In the genomic region with DNA sequence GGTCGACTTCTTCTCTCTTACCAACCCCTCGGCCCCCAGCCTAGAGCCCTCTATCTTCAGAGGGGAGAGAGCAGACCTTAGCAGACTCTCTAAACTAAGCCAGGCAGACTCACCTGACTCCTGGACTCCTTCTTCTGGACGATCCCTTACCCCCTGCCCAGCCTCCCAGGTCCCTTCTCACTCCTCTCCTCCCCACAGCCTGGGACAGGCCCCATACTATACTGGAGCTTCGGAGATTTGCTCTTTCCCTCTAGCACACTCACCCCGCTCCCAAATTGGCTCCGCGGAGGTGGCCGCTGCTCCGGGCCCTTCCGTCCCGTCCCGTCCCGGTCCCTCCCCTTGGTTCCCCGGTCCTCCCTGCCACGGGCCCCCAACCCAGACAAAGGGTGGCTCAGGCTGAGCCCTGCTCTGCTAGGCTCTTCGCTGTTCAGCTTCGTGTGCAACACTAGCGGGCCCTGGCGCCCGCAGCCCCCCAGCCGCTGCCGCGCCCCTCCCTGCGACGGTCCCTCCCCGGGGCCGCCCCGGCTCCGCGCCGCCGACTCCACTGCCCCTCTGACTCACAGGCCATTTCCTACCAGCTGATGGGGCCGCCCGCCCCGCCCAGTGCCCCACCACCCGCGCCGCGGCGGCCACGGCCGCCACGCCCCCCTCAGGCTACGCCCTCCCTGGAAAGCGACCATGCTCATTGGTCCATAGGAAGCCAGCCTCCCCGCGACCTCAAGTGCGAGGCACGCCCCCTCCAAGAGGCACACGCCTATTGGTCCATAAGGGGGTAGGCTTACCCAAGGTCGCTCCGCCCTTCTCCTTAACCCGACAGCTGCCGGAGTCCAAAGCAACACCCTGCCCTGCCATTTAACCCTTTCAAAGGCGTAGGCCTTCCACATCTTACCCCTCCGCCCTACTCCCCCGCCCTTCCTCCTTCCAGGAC, we compare ENCODE assay signal across 8 cellular contexts. TPM values are rescaled to one million over a fixed set of nuclear protein-coding genes. Genes with fewer than 3 reads are reported as not detected.
DNase-seq lines count a peak whose midpoint lies in the region; ATAC-seq, FAIRE-seq and TF ChIP-seq lines count a peak whose summit lies in the region.

No MANE protein-coding gene starts in this region.

- H3K27ac ChIP-seq in left ventricle myocardium inferior (replicated peaks) = peak overlapping the region; percentile 95
- H3K27ac ChIP-seq in upper lobe of right lung = peak overlapping the region; percentile 87

- no peak for TF ChIP-seq POLR2A in GM12891 (IDR thresholded peaks at IDR 0.05; ENCODE audit: low read depth, low read length)

- H3K4me3 ChIP-seq in left ventricle myocardium inferior (peak overlapping the region; percentile 93), upper lobe of right lung (peak overlapping the region; percentile 77)

- ATAC-seq in HG02870 (IDR thresholded peaks at IDR 0.05; ENCODE audit: unreplicated experiment) = peak; percentile 71
- ATAC-seq in upper lobe of right lung = peak; percentile 85

- peak; percentile 93 for DNase-seq in GM12891 (ENCODE audit: insufficient read length, low spot score)
- DNase-seq in NCI-H146 (lab: John Stamatoyannopoulos, UW) = peak; percentile 99
- peak; percentile 92 to 98 (median 95) for DNase-seq in T-helper 1 cell
- DNase-seq in amniotic stem cell (lab: John Stamatoyannopoulos, UW) = peak; percentile 98
- peak; percentile 98 for DNase-seq in left ventricle myocardium inferior
- DNase-seq in posterior vena cava (ENCODE audit: low spot score) = peak; percentile 99
- peak; percentile 98 for DNase-seq in upper lobe of right lung

- intact Hi-C loops in left ventricle myocardium inferior (cut with micrococcal nuclease) = loop anchor here (10.0 kb wide), 1 partner anchor 144 kb away; no protein-coding TSS in a partner anchor
- intact Hi-C loops in posterior vena cava (cut with DNase I) = loop anchor here in 1 of 2 donors (10.0 kb wide), 2 partner anchors 364 to 444 kb away; no protein-coding TSS in a partner anchor
- intact Hi-C loops in upper lobe of right lung (cut with DNase I) = no loop called here

- H3K9me3 ChIP-seq in left ventricle myocardium inferior (replicated peaks) (no peaks in the 10 kb centered on the region), upper lobe of right lung (no peaks in the 10 kb centered on the region)

- TF ChIP-seq CTCF in left ventricle myocardium inferior (IDR thresholded peaks at IDR 0.05; ENCODE audit: borderline replicate concordance) (no peak), upper lobe of right lung (IDR thresholded peaks at IDR 0.05) (no peak)

- FAIRE-seq in GM12891 (lab: Jason Lieb, UNC) = peak; percentile 97

- peaks cover 25% of the 10 kb centered on the region for H3K36me3 ChIP-seq in left ventricle myocardium inferior
- peaks cover 22% of the 10 kb centered on the region for H3K36me3 ChIP-seq in upper lobe of right lung

- H3K27me3 ChIP-seq in left ventricle myocardium inferior (ENCODE audit: low read depth) (no peaks in the 10 kb centered on the region), upper lobe of right lung (no peaks in the 10 kb centered on the region)

- H3K4me1 ChIP-seq in left ventricle myocardium inferior (peaks cover 64% of the 10 kb centered on the region), upper lobe of right lung (peaks cover 48% of the 10 kb centered on the region)

TF ChIP-seq in GM12891, 5 proteins besides CTCF, POLR2A, EP300 and RAD21:
- no peak for TF ChIP-seq POLR2AphosphoS5 (IDR thresholded peaks at IDR 0.05; ENCODE audit: low read depth, low read length)
- TF ChIP-seq PAX5 (IDR thresholded peaks at IDR 0.05; ENCODE audit: insufficient read depth, low read length, severe bottlenecking) = no peak
- no peak for TF ChIP-seq TAF1 (IDR thresholded peaks at IDR 0.05; ENCODE audit: low read depth, low read length)
- no peak for TF ChIP-seq SPI1 (IDR thresholded peaks at IDR 0.05; ENCODE audit: low read depth, low read length)
- TF ChIP-seq POU2F2 (IDR thresholded peaks at IDR 0.05; ENCODE audit: low read depth, low read length) = no peak

RNA-seq across cellular contexts. Expression of gene ATOSB, which starts 4.4 kb away (rescaled TPM):
- 2.9 TPM for polyA plus RNA-seq in GM12891 (2012; ENCODE audit: low read depth, missing spikeins)
- total RNA-seq in left ventricle myocardium inferior = 17.0 TPM
- total RNA-seq in posterior vena cava = 10 to 100 TPM; 21.6 to 26.5 TPM
- 20.3 TPM for total RNA-seq in upper lobe of right lung

RNA-seq across cellular contexts. Expression of gene STOML2, which starts 8.3 kb away (rescaled TPM):
- 146 TPM for polyA plus RNA-seq in GM12891 (2012; ENCODE audit: low read depth, missing spikeins)
- total RNA-seq in left ventricle myocardium inferior (132 TPM), posterior vena cava (10 to 100 TPM; 67.9 to 71.6 TPM), upper lobe of right lung (59.4 TPM)

RNA-seq across cellular contexts. Expression of gene PIGO, which starts 14.9 kb away (rescaled TPM):
- polyA plus RNA-seq in GM12891 (2012; ENCODE audit: low read depth, missing spikeins) = 10.7 TPM
- 9.4 TPM for total RNA-seq in left ventricle myocardium inferior
- 10 to 100 TPM; 11.8 to 15.3 TPM for total RNA-seq in posterior vena cava
- total RNA-seq in upper lobe of right lung = 25.2 TPM

RNA-seq across cellular contexts. Expression of gene FANCG, which starts 31.5 kb away (rescaled TPM):
- polyA plus RNA-seq in GM12891 (2012; ENCODE audit: low read depth, missing spikeins) = 41.8 TPM
- total RNA-seq in left ventricle myocardium inferior (5.6 TPM), posterior vena cava (1 to 10 TPM; 8.0 to 8.9 TPM), upper lobe of right lung (9.4 TPM)

RNA-seq across cellular contexts. Expression of gene VCP, which starts 38.8 kb away (rescaled TPM):
- 162 TPM for polyA plus RNA-seq in GM12891 (2012; ENCODE audit: low read depth, missing spikeins)
- total RNA-seq in left ventricle myocardium inferior (253 TPM), posterior vena cava (100 to 1,000 TPM; 138 to 179 TPM), upper lobe of right lung (185 TPM)

Comparison
In these comparisons a context has a peak if more than half of its experiments do, and no peak if none do; other contexts are left out.
1. Peak in every context shown above with its lines: DNase-seq, ATAC-seq, H3K4me3 ChIP-seq and H3K27ac ChIP-seq.